ENCODE assay signal across 20 cellular contexts in genomic region chr18:75309564-75309963, GRCh38.
"Had no signal": no experiment of that assay in that cellular context is flagged by ENCODE, and none has a peak within 500 bp of the region (broad histone marks: within the 10 kb centered on the region; RNA-seq: fewer than 3 reads in every experiment).

No MANE protein-coding gene starts in this region.

- H3K27ac Mint-ChIP-seq: activated CD4-positive, alpha-beta T cell treated with anti-CD3 and anti-CD28 coated beads, Interleukin-2, amount 10 ng/mL, durations not matched to agents 24 days and 14 days; activated CD8-positive, alpha-beta T cell treated with anti-CD3 and anti-CD28 coated beads, Interleukin-2, amount 10 ng/mL, durations not matched to agents 7 days and 5 days; activated naive CD4-positive, alpha-beta T cell treated with anti-CD3 and anti-CD28 coated beads, Interleukin-2, amount 50 U/mL, for 72 hours had no signal

- H3K4me1 ChIP-seq: pancreas, sigmoid colon, stomach, testis, upper lobe of right lung had no signal

- ATAC-seq: activated CD8-positive, alpha-beta T cell treated with anti-CD3 and anti-CD28 coated beads, Interleukin-2, amount 10 ng/mL, durations not matched to agents 7 days and 5 days; activated naive CD4-positive, alpha-beta T cell treated with anti-CD3 and anti-CD28 coated beads, Interleukin-2, amount 50 U/mL, for 72 hours; esophagus mucosa; left cardiac atrium; naive thymus-derived CD4-positive, alpha-beta T cell; pancreas; upper lobe of right lung had no signal

- H3K4me3 Mint-ChIP-seq: activated CD4-positive, alpha-beta T cell treated with anti-CD3 and anti-CD28 coated beads, Interleukin-2, amount 10 ng/mL, durations not matched to agents 24 days and 14 days; activated CD8-positive, alpha-beta T cell treated with anti-CD3 and anti-CD28 coated beads, Interleukin-2, amount 10 ng/mL, durations not matched to agents 7 days and 5 days; naive thymus-derived CD4-positive, alpha-beta T cell had no signal

- H3K4me1 Mint-ChIP-seq: activated CD4-positive, alpha-beta T cell treated with anti-CD3 and anti-CD28 coated beads, Interleukin-2, amount 10 ng/mL, durations not matched to agents 24 days and 14 days had no signal

- DNase-seq: activated CD4-positive, alpha-beta T cell treated with anti-CD3 and anti-CD28 coated beads, Interleukin-2, amount 10 ng/mL, durations not matched to agents 24 days and 14 days; activated CD4-positive, CD25-positive, alpha-beta regulatory T cell; activated CD8-positive, alpha-beta memory T cell treated with anti-CD3 and anti-CD28 coated beads, Interleukin-2, amount 50 U/mL, for 4 hours; activated CD8-positive, alpha-beta T cell treated with anti-CD3 and anti-CD28 coated beads, Interleukin-2, amount 10 ng/mL, durations not matched to agents 7 days and 5 days; activated effector memory CD4-positive, alpha-beta T cell treated with anti-CD3 and anti-CD28 coated beads, Interleukin-2, amount 50 U/mL, for 16 hours; activated T-cell treated with anti-CD3 and anti-CD28 coated beads, Interleukin-2, amount 50 U/mL, for 48 hours; foreskin fibroblast; glutamatergic neuron; left cardiac atrium; naive thymus-derived CD4-positive, alpha-beta T cell; pancreas; sigmoid colon; stimulated activated CD4-positive, alpha-beta T cell treated with anti-CD3 and anti-CD28 coated beads, Interleukin-2, amount 100 ng/mL, for 24 hours; stomach; T-helper 2 cell; testis; upper lobe of right lung had no signal

- H3K27me3 ChIP-seq: pancreas, sigmoid colon, stomach, testis, upper lobe of right lung had no signal

- H3K4me3 ChIP-seq: lung, pancreas, sigmoid colon, stomach, testis, upper lobe of right lung had no signal

- H3K27ac ChIP-seq: pancreas, sigmoid colon, stomach, testis, upper lobe of right lung had no signal

- H3K36me3 ChIP-seq: pancreas, sigmoid colon, stomach, upper lobe of right lung had no signal
